ENCODE assay signal across 18 cellular contexts in genomic region chr6:87146363-87146762, GRCh38. TPM values are rescaled to one million over a fixed set of nuclear protein-coding genes. Genes with fewer than 3 reads are reported as not detected.
DNase-seq lines count a peak whose midpoint lies in the region; ATAC-seq, FAIRE-seq and TF ChIP-seq lines count a peak whose summit lies in the region.
"Had no signal": no experiment of that assay in that cellular context is flagged by ENCODE, and none has a peak within 500 bp of the region (broad histone marks: within the 10 kb centered on the region; RNA-seq: fewer than 3 reads in every experiment).

No MANE protein-coding gene starts in this region.

- FAIRE-seq in GM12891 (lab: Jason Lieb, UNC) (peak; percentile 26), GM19239 (lab: Jason Lieb, UNC) (peak; percentile 85)
- FAIRE-seq: TTC549 had no signal

- ATAC-seq in HG02798 (IDR thresholded peaks at IDR 0.05; ENCODE audit: poor library complexity, unreplicated experiment) (peak; percentile 71), HG03575 (IDR thresholded peaks at IDR 0.05; ENCODE audit: extremely low read depth, insufficient number of reproducible peaks, low FRiP score, unreplicated experiment) (peak; percentile 68)
- ATAC-seq: activated naive CD4-positive, alpha-beta T cell treated with anti-CD3 and anti-CD28 coated beads, Interleukin-2, amount 50 U/mL, for 72 hours; left colon had no signal

- TF ChIP-seq POLR2A in GM12891 (IDR thresholded peaks at IDR 0.05; ENCODE audit: low read depth, low read length), result no peak

- DNase-seq in GM12891 (ENCODE audit: insufficient read length, low spot score) (no peak), GM19239 (ENCODE audit: insufficient read length, low spot score) (no peak), NCI-H2227 treated with DMSO at 0.1 percent for 48 hours (lab: John Stamatoyannopoulos, UW) (no peak), SIG-M5 treated with dmso at 0.1 percent for 504 hours (lab: John Stamatoyannopoulos, UW; ENCODE audit: unreplicated experiment) (no peak), cerebellar nuclear complex (lab: John Stamatoyannopoulos, UW) (no peak)
- DNase-seq in activated CD4-positive, alpha-beta T cell treated with anti-CD3 and anti-CD28 coated beads, Interleukin-2, amount 50 U/mL, for 4 hours, result no peak
- DNase-seq: AML-193, glutamatergic neuron, HFFc6, left colon, NCI-H1417 treated with DMSO at 0.1 percent for 48 hours, nephron progenitor cell, Right ventricle myocardium superior, sigmoid colon had no signal

TF ChIP-seq in GM12891, 5 proteins besides CTCF, POLR2A, EP300 and RAD21:
- TF ChIP-seq TAF1 (IDR thresholded peaks at IDR 0.05; ENCODE audit: low read depth, low read length) (no peak), POLR2AphosphoS5 (IDR thresholded peaks at IDR 0.05; ENCODE audit: low read depth, low read length) (no peak), SPI1 (IDR thresholded peaks at IDR 0.05; ENCODE audit: low read depth, low read length) (no peak), PAX5 (IDR thresholded peaks at IDR 0.05; ENCODE audit: insufficient read depth, low read length, severe bottlenecking) (no peak), POU2F2 (IDR thresholded peaks at IDR 0.05; ENCODE audit: low read depth, low read length) (no peak)

RNA-seq across cellular contexts. Expression of gene ZNF292, which starts 9.0 kb away (rescaled TPM):
- polyA plus RNA-seq in GM12891 (2012; ENCODE audit: low read depth, missing spikeins), result 17.1 TPM

RNA-seq across cellular contexts. Expression of gene CGA, which starts 51.5 kb away (rescaled TPM):
- not detected for polyA plus RNA-seq in GM12891 (2012; ENCODE audit: low read depth, missing spikeins)
- polyA plus RNA-seq: sigmoid colon had no signal
